1 cellular context compared by ENCODE assay signal in genomic region chr11:57297221-57297620, GRCh38.
TF ChIP-seq lines count a peak whose summit lies in the region.

No MANE protein-coding gene starts in this region.

TF ChIP-seq in endothelial cell of umbilical vein, 7 proteins besides CTCF, POLR2A, EP300 and RAD21:
- TF ChIP-seq FOS (IDR thresholded peaks at IDR 0.05; ENCODE audit: borderline replicate concordance, insufficient read depth, low read length) (no peak), POLR2AphosphoS5 (IDR thresholded peaks at IDR 0.05; ENCODE audit: insufficient read depth, low read depth, low read length) (peak; percentile 8), JUN (IDR thresholded peaks at IDR 0.05; ENCODE audit: borderline replicate concordance, insufficient read depth, insufficient read length, low read depth) (no peak)
